ENCODE assay signal across 9 cellular contexts in the genomic region with DNA sequence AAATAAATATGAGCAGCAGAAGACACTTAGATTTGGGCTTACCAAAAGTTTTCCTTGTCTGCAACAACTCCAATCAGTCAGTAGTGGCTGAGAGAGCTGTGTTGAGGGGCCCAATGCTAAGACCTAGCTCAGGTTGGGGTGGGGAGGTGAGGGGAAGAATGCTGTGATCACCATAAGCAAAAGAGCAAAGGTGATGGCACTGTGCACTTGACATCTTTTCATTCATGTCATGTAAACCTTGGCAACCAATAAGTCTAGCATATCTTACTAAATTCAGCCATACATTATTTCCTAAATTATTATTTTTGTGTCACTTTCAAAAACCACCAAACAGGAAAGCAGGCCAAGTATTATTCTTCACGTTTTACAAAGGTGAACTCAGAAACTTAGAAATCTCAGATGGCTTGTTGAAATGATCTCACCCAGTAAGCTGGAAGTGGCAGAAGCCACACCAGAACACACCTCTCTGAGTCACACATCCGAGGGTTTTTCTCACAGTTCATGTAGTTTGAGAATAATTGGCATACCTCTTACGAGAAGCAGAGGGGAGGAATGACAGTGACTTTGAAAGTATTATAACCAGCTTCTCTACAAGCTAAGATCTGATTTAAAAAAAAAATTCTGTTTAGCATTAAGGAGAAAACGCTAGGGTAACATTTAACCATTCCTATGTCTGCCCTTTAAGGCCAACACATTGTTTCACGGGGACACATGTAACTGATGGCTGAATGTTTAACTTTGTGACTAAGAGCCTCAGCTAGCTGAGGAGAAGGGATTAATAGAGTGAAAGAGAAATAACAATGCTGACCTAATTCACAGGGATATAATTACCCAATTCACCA. TPM values are rescaled to one million over a fixed set of nuclear protein-coding genes. Genes with fewer than 3 reads are reported as not detected.
A peak's percentile ranks its signal among the peaks of the same experiment; 100 is the strongest.
DNase-seq lines count a peak whose midpoint lies in the region; ATAC-seq and TF ChIP-seq lines count a peak whose summit lies in the region.
"Had no signal": no experiment of that assay in that cellular context is flagged by ENCODE, and none has a peak within 500 bp of the region (broad histone marks: within the 10 kb centered on the region; RNA-seq: fewer than 3 reads in every experiment).

No MANE protein-coding gene starts in this region.

- DNase-seq in AG20443 (ENCODE audit: low spot score) (peak; percentile 52), kidney glomerular epithelial cell (lab: John Stamatoyannopoulos, UW) (peak; percentile 94), NCI-H2081 (lab: John Stamatoyannopoulos, UW) (no peak), globus pallidus (ENCODE audit: low spot score) (no peak), NCI-H1694 (lab: John Stamatoyannopoulos, UW) (no peak), dorsolateral prefrontal cortex (no peak)
- DNase-seq in activated CD8-positive, alpha-beta T cell treated with anti-CD3 and anti-CD28 coated beads for 36 hours = peak; percentile 30
- DNase-seq: amniotic stem cell had no signal

- CTCF ChIA-PET in activated CD8-positive, alpha-beta T cell treated with anti-CD3 and anti-CD28 coated beads for 36 hours (lab: Charles Lee) = no interaction called here

- intact Hi-C loops in activated CD8-positive, alpha-beta T cell treated with anti-CD3 and anti-CD28 coated beads for 36 hours (cut with micrococcal nuclease) = no loop called here
- intact Hi-C loops in dorsolateral prefrontal cortex (cut with DNase I) = no loop called here

- peak overlapping the region; percentile 16 for H3K27ac Mint-ChIP-seq in activated CD8-positive, alpha-beta T cell treated with anti-CD3 and anti-CD28 coated beads for 36 hours

- H3K27me3 ChIP-seq in dorsolateral prefrontal cortex = peaks cover 0 to 22% (median 0%) of the 10 kb centered on the region in 45 donors

- peaks cover 9% of the 10 kb centered on the region for H3K4me1 Mint-ChIP-seq in activated CD8-positive, alpha-beta T cell treated with anti-CD3 and anti-CD28 coated beads for 36 hours (ENCODE audit: low read depth)

- H3K4me3 Mint-ChIP-seq in activated CD8-positive, alpha-beta T cell treated with anti-CD3 and anti-CD28 coated beads for 36 hours = no peak overlapping the region

- H3K27me3 Mint-ChIP-seq in activated CD8-positive, alpha-beta T cell treated with anti-CD3 and anti-CD28 coated beads for 36 hours = peaks cover 5% of the 10 kb centered on the region

- no peak overlapping the region for H3K27ac ChIP-seq in dorsolateral prefrontal cortex

- POLR2A ChIA-PET in activated CD8-positive, alpha-beta T cell treated with anti-CD3 and anti-CD28 coated beads for 36 hours (lab: Charles Lee) = no interaction called here

- ATAC-seq in GM19452 (IDR thresholded peaks at IDR 0.05; ENCODE audit: unreplicated experiment) = peak; percentile 75
- peak; percentile 77 for ATAC-seq in activated CD8-positive, alpha-beta T cell treated with anti-CD3 and anti-CD28 coated beads for 36 hours

- no peak for TF ChIP-seq CTCF in activated CD8-positive, alpha-beta T cell treated with anti-CD3 and anti-CD28 coated beads for 36 hours (IDR thresholded peaks at IDR 0.05)
- TF ChIP-seq CTCF in dorsolateral prefrontal cortex (IDR thresholded peaks at IDR 0.05 in 54 of 56, conservative IDR thresholded peaks at IDR 0.05 in 2 of 56; ENCODE audit: low read depth in 1 of 56, partially characterized antibody in 56 of 56) = no peak

- no peak overlapping the region for H3K4me3 ChIP-seq in dorsolateral prefrontal cortex

- no peaks in the 10 kb centered on the region for H3K36me3 Mint-ChIP-seq in activated CD8-positive, alpha-beta T cell treated with anti-CD3 and anti-CD28 coated beads for 36 hours (ENCODE audit: low read depth)

- no peaks in the 10 kb centered on the region for H3K9me3 Mint-ChIP-seq in activated CD8-positive, alpha-beta T cell treated with anti-CD3 and anti-CD28 coated beads for 36 hours

RNA-seq across cellular contexts. Expression of gene SETBP1, which starts 43.3 kb away (rescaled TPM):
- 10 to 100 TPM; 10.2 to 10.4 TPM for total RNA-seq in activated CD8-positive, alpha-beta T cell treated with anti-CD3 and anti-CD28 coated beads for 36 hours
- 10 to 100 TPM; 26.2 to 78.3 (median 51.7) TPM for total RNA-seq in dorsolateral prefrontal cortex

Comparison
In these comparisons a context has a peak if more than half of its experiments do, and no peak if none do; other contexts are left out.
1. DNase-seq: peak in AG20443 (single experiment), activated CD8-positive, alpha-beta T cell treated with anti-CD3 and anti-CD28 coated beads for 36 hours (single experiment) and kidney glomerular epithelial cell (single experiment); none in NCI-H2081 (0 of 2), globus pallidus (single experiment), NCI-H1694 (single experiment) and dorsolateral prefrontal cortex (0 of 10).